In the genomic region with DNA sequence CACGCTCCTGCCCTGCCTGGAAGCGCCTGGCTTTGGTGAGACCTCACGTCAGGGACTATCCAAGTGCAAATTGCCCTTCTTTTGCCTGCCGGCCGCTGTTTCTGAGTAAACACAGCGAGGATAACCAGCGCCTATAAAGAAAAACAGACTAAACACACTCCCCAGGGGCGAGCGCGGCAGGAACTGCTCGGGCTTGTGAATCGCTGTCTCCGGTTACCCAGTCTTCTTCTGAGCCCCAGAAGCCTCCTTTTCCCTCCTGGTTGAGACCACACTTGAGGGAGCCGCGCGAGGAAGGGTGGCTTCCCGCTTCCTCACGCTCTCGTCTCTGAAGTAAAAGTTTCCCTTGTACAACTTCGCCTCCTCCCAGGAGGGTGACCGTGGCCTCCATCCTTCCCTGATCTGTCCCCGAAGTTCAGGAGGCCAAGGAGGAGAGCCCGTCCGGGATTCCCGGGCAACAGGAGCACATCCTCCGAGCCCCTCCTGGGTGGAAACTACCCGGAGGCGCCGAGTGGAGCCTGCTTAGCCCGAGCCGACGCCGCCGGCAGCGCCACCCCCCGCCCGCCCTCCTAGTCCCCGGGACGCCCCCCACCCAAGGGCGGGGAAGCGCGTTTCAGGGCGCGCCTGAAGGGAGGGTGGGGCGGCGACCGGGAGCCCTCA, we compare ENCODE assay signal across 11 cellular contexts. TPM values are rescaled to one million over a fixed set of nuclear protein-coding genes. Genes with fewer than 3 reads are reported as not detected.
DNase-seq lines count a peak whose midpoint lies in the region; ATAC-seq lines count a peak whose summit lies in the region.
"Had no signal": no experiment of that assay in that cellular context is flagged by ENCODE, and none has a peak within 500 bp of the region (broad histone marks: within the 10 kb centered on the region; RNA-seq: fewer than 3 reads in every experiment).

No MANE protein-coding gene starts in this region.

- H3K9me3 ChIP-seq in ES-I3 (ENCODE audit: control insufficient read depth, insufficient read depth, low read length) (no peaks in the 10 kb centered on the region), trophoblast cell (ENCODE audit: insufficient read depth, low read depth, low read length) (no peaks in the 10 kb centered on the region)
- H3K9me3 ChIP-seq: right lobe of liver had no signal

- no peak overlapping the region for H2BK12ac ChIP-seq in trophoblast cell (ENCODE audit: low read length)

- H3K9ac ChIP-seq in ES-I3 (ENCODE audit: low read depth, low read length) (peak overlapping the region; percentile 51; the same call in 1 of the 2 replicates), trophoblast cell (ENCODE audit: low read length) (no peak overlapping the region)

- no peak overlapping the region for H2BK5ac ChIP-seq in trophoblast cell (ENCODE audit: low read depth, low read length, poor library complexity)

- intact Hi-C loops in left cardiac atrium (cut with DNase I): loop anchor here in 1 of 2 donors (5.0 kb wide), 1 partner anchor 743 kb away; no protein-coding TSS in a partner anchor

- DNase-seq in NCI-H524 treated with DMSO at 0.1 percent for 48 hours (lab: John Stamatoyannopoulos, UW): peak; percentile 61
- DNase-seq in left cardiac atrium: no peak
- no peak for DNase-seq in trophoblast cell
- DNase-seq in OCI-M2 (lab: John Stamatoyannopoulos, UW; ENCODE audit: unreplicated experiment): no peak
- DNase-seq in T1000 (lab: John Stamatoyannopoulos, UW): no peak
- no peak for DNase-seq in epidermal melanocyte (ENCODE audit: insufficient read length, low spot score)
- DNase-seq in kidney tubule cell (ENCODE audit: low spot score): no peak
- DNase-seq: effector CD8-positive, alpha-beta T cell; right lobe of liver had no signal

- H3K4ac ChIP-seq in trophoblast cell (ENCODE audit: low read depth, low read length): no peak overlapping the region

- no peak overlapping the region for H3K4me3 ChIP-seq in trophoblast cell (ENCODE audit: low read depth, low read length)

- H3K18ac ChIP-seq in trophoblast cell (ENCODE audit: low read length): no peak overlapping the region

- H3K36me3 ChIP-seq in ES-I3 (ENCODE audit: insufficient read depth, low read length): no peaks in the 10 kb centered on the region
- no peaks in the 10 kb centered on the region for H3K36me3 ChIP-seq in trophoblast cell (ENCODE audit: control insufficient read depth in 1 of 2, insufficient read depth in 2 of 2, low read length in 2 of 2)
- H3K36me3 ChIP-seq: right lobe of liver had no signal

- ATAC-seq in left cardiac atrium: peak; percentile 6 to 42

- peak overlapping the region; percentile 96 for H3K4me2 ChIP-seq in trophoblast cell (ENCODE audit: low read length)

- no peak overlapping the region for H2BK120ac ChIP-seq in trophoblast cell (ENCODE audit: insufficient read depth, low read length, poor library complexity)

- peaks cover 10% of the 10 kb centered on the region for H3K27me3 ChIP-seq in trophoblast cell (ENCODE audit: insufficient read depth, low read length)

- no peak overlapping the region for H3K14ac ChIP-seq in trophoblast cell (ENCODE audit: low read length)

- WGBS in trophoblast cell (ENCODE audit: extremely low coverage, insufficient coverage, insufficient read length): no CpG with 5 or more reads among the region's 47 CpGs

- no peaks in the 10 kb centered on the region for H3K79me1 ChIP-seq in trophoblast cell (ENCODE audit: low read length)

- no peak overlapping the region for H2AK5ac ChIP-seq in trophoblast cell (ENCODE audit: low read length)

- no peak overlapping the region for H4K12ac ChIP-seq in trophoblast cell (ENCODE audit: low read depth, low read length)

- H4K91ac ChIP-seq in trophoblast cell (ENCODE audit: low read depth, low read length): no peak overlapping the region

- H3K23ac ChIP-seq in trophoblast cell (ENCODE audit: low read length): no peak overlapping the region

- H3K4me1 ChIP-seq in ES-I3 (ENCODE audit: insufficient read depth, low read length) (0 out of 2 replicates have a peak, but pooled peaks cover 2% of the 10 kb centered on the region), trophoblast cell (ENCODE audit: control insufficient read depth in 1 of 2, insufficient read depth in 2 of 2, low read length in 2 of 2) (peaks cover 2% of the 10 kb centered on the region in 2 experiments)

- no peak overlapping the region for H4K8ac ChIP-seq in trophoblast cell (ENCODE audit: low read depth, low read length)

- no peak overlapping the region for H3K27ac ChIP-seq in trophoblast cell (ENCODE audit: low read depth, low read length)
- H3K27ac ChIP-seq: right lobe of liver had no signal

- no peak overlapping the region for H2AFZ ChIP-seq in trophoblast cell (ENCODE audit: insufficient read depth, low read length, poor library complexity)

- H3K79me2 ChIP-seq in trophoblast cell (ENCODE audit: control insufficient read depth, insufficient read depth, low read length, poor library complexity): no peaks in the 10 kb centered on the region

RNA-seq across cellular contexts. Expression of a gene that starts 1.0 kb away (rescaled TPM):
- 1 to 10 TPM; 5.6 to 8.0 TPM for total RNA-seq in left cardiac atrium
- polyA plus RNA-seq in trophoblast cell (2013): 0.04 and 0.07 TPM in 2 replicates
- polyA plus RNA-seq: keratinocyte had no signal
